Comparison of ENCODE assay signal across 13 cellular contexts in the genomic region with DNA sequence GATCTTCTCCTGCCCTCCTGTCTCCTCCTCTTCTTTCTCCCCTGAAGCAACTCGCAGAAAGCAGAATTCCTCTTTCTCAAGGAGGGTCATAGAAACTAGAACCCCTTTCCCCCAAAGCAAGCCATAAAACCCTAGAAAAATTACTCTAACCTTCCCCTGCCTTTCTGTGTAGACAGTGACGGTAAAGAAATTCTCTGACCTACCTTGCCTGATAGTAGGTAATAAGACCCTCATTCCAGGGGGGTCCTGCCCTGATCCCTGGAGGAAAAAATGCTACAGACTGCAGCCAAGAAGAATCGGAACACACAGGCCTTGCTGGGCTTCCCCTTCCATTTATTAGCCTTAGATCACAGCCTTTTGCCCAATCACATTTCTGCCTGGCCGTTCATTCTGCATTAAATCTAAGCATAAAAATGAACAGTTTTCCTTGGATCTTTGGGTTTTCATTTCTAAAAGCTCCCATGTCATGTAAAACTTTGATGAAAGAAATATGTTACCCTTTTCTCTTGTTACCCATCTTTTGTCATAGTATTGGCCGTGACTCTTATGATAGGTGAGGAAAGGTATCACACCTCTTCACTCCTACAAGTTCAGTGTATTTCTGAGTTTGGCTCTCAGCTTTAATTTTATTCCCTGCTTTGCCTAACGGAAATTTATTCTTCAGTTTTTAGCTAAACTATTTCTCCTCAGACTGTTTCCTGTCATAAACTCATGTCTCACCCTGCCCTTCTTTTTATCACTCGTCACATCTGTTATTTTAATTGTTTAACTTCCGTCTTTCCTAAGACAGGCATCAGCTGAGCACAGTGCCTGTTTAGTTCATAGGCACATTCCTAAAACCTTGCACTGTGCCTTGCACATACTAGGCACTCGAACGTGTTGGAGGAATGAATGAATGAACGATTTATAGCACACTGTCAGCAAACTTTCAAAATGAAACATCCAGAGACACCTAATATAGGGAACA. TPM values are rescaled to one million over a fixed set of nuclear protein-coding genes. Genes with fewer than 3 reads are reported as not detected.
A peak's percentile ranks its signal among the peaks of the same experiment; 100 is the strongest.
DNase-seq lines count a peak whose midpoint lies in the region; ATAC-seq and TF ChIP-seq lines count a peak whose summit lies in the region.
"Had no signal": no experiment of that assay in that cellular context is flagged by ENCODE, and none has a peak within 500 bp of the region (broad histone marks: within the 10 kb centered on the region; RNA-seq: fewer than 3 reads in every experiment).

No MANE protein-coding gene starts in this region.

- intact Hi-C loops in activated CD4-positive, alpha-beta T cell treated with anti-CD3 and anti-CD28 coated beads for 36 hours (cut with DNase I, micrococcal nuclease): loop anchor here (5.0 to 10.0 kb wide), 3 partner anchors 318 to 503 kb away; no protein-coding TSS in a partner anchor

- in situ Hi-C loops in GM13976 (cut with MboI; ENCODE audit: low sequenced_read_pairs, unreplicated experiment): loop anchor here (25.0 kb wide), 1 partner anchor 313 kb away; no protein-coding TSS in a partner anchor

- no peak for ATAC-seq in activated CD4-positive, alpha-beta T cell treated with anti-CD3 and anti-CD28 coated beads for 36 hours
- no peak for ATAC-seq in activated naive CD4-positive, alpha-beta T cell treated with anti-CD3 and anti-CD28 coated beads, Interleukin-2, amount 50 U/mL, for 72 hours
- ATAC-seq in GM23338: no peak

- H3K9me3 Mint-ChIP-seq in activated CD4-positive, alpha-beta T cell treated with anti-CD3 and anti-CD28 coated beads for 36 hours (ENCODE audit: low read depth): no peaks in the 10 kb centered on the region
- H3K9me3 Mint-ChIP-seq in activated naive CD4-positive, alpha-beta T cell treated with anti-CD3 and anti-CD28 coated beads, Interleukin-2, amount 50 U/mL, for 72 hours: no peaks in the 10 kb centered on the region
- H3K9me3 Mint-ChIP-seq in neural crest cell: no peaks in the 10 kb centered on the region
- no peaks in the 10 kb centered on the region; the same call in 2 of the 3 replicates for H3K9me3 Mint-ChIP-seq in GM23338

- no peaks in the 10 kb centered on the region for H3K4me1 ChIP-seq in GM23338 (ENCODE audit: insufficient read depth)

- no peaks in the 10 kb centered on the region for H3K36me3 ChIP-seq in GM23338 (ENCODE audit: insufficient read depth)

- H3K27me3 Mint-ChIP-seq in activated CD4-positive, alpha-beta T cell treated with anti-CD3 and anti-CD28 coated beads for 36 hours: no peaks in the 10 kb centered on the region
- H3K27me3 Mint-ChIP-seq in neural crest cell (ENCODE audit: low read depth): no peaks in the 10 kb centered on the region
- peaks cover 5% of the 10 kb centered on the region for H3K27me3 Mint-ChIP-seq in GM23338 (ENCODE audit: insufficient read depth, low read depth, poor library complexity)

- TF ChIP-seq CTCF in neural crest cell (conservative IDR thresholded peaks at IDR 0.05): no peak
- no peak for TF ChIP-seq CTCF in GM13976 (IDR thresholded peaks at IDR 0.05; ENCODE audit: borderline replicate concordance, control extremely low read depth, extremely low read depth, insufficient read depth, missing control alignments)
- TF ChIP-seq CTCF in GM23338 (conservative IDR thresholded peaks at IDR 0.05; ENCODE audit: low read depth in 2 of 2): no peak

- no peaks in the 10 kb centered on the region for H4K20me1 ChIP-seq in GM23338 (replicated peaks; ENCODE audit: insufficient read depth)

- no peak overlapping the region; the same call in 1 of the 2 replicates for H2AFZ ChIP-seq in GM23338

- H3K4me1 Mint-ChIP-seq in activated CD4-positive, alpha-beta T cell treated with anti-CD3 and anti-CD28 coated beads for 36 hours: peaks cover 42% of the 10 kb centered on the region
- peaks cover 47% of the 10 kb centered on the region for H3K4me1 Mint-ChIP-seq in neural crest cell
- peaks cover 4% of the 10 kb centered on the region; the same call in 2 of the 3 replicates for H3K4me1 Mint-ChIP-seq in GM23338

- no peaks in the 10 kb centered on the region for H3K9me2 ChIP-seq in GM23338 (ENCODE audit: insufficient read depth)

- H3K4me3 Mint-ChIP-seq in activated CD4-positive, alpha-beta T cell treated with anti-CD3 and anti-CD28 coated beads for 36 hours: peak overlapping the region; percentile 5
- no peak overlapping the region for H3K4me3 Mint-ChIP-seq in neural crest cell
- H3K4me3 Mint-ChIP-seq in GM23338: no peak overlapping the region

- no peaks in the 10 kb centered on the region for H3F3A ChIP-seq in GM23338 (replicated peaks; ENCODE audit: low read depth)

- CTCF ChIA-PET in activated CD4-positive, alpha-beta T cell treated with anti-CD3 and anti-CD28 coated beads for 36 hours (lab: Charles Lee): interaction anchor here (1.0 to 6.8 kb wide), 11 partner anchors 8 to 165 kb away, joined by 3 to 52 read pairs (median 4); no protein-coding TSS in a partner anchor

- no peak overlapping the region for H3K27ac ChIP-seq in GM23338 (ENCODE audit: low read depth)
- H3K27ac ChIP-seq: A549 had no signal

- H3K4me2 ChIP-seq in GM23338: no peak overlapping the region
- H3K4me2 ChIP-seq: A549 had no signal

- H3K79me2 ChIP-seq in GM23338 (replicated peaks; ENCODE audit: insufficient read depth): no peaks in the 10 kb centered on the region

- H3K27me3 ChIP-seq in GM23338 (ENCODE audit: insufficient read depth): no peaks in the 10 kb centered on the region

- H3K27ac Mint-ChIP-seq in activated CD4-positive, alpha-beta T cell treated with anti-CD3 and anti-CD28 coated beads for 36 hours: peak overlapping the region; percentile 76
- peak overlapping the region; percentile 84 to 90 for H3K27ac Mint-ChIP-seq in activated naive CD4-positive, alpha-beta T cell treated with anti-CD3 and anti-CD28 coated beads, Interleukin-2, amount 50 U/mL, for 72 hours
- H3K27ac Mint-ChIP-seq in neural crest cell (ENCODE audit: unreplicated experiment) (peak overlapping the region; percentile 17), GM23338 (no peak overlapping the region)

- POLR2A ChIA-PET in activated CD4-positive, alpha-beta T cell treated with anti-CD3 and anti-CD28 coated beads for 36 hours (lab: Charles Lee): no interaction called here

- H3K36me3 Mint-ChIP-seq in activated CD4-positive, alpha-beta T cell treated with anti-CD3 and anti-CD28 coated beads for 36 hours (ENCODE audit: low read depth): peaks cover 36% of the 10 kb centered on the region
- H3K36me3 Mint-ChIP-seq in activated naive CD4-positive, alpha-beta T cell treated with anti-CD3 and anti-CD28 coated beads, Interleukin-2, amount 50 U/mL, for 72 hours: peaks cover 10 to 20% of the 10 kb centered on the region in 2 donors
- H3K36me3 Mint-ChIP-seq in neural crest cell (ENCODE audit: low read depth) (no peaks in the 10 kb centered on the region), GM23338 (ENCODE audit: low read depth) (no peaks in the 10 kb centered on the region)

- H3K4me3 ChIP-seq in GM23338: no peak overlapping the region
- H3K4me3 ChIP-seq: A549 had no signal

- DNase-seq in activated CD4-positive, alpha-beta T cell treated with anti-CD3 and anti-CD28 coated beads for 36 hours: no peak
- DNase-seq in activated CD4-positive, alpha-beta T cell treated with anti-CD3 and anti-CD28 coated beads for 4 hours: no peak
- DNase-seq in KG1 (lab: John Stamatoyannopoulos, UW): peak; percentile 61
- no peak for DNase-seq in activated naive CD4-positive, alpha-beta T cell treated with anti-CD3 and anti-CD28 coated beads, Interleukin-2, amount 50 U/mL, for 72 hours (ENCODE audit: low spot score in 2 of 2)
- DNase-seq in neural crest cell (ENCODE audit: low read depth, low spot score): no peak
- DNase-seq in NCI-H1105 (lab: John Stamatoyannopoulos, UW): no peak
- no peak for DNase-seq in GM13976 (ENCODE audit: low spot score)
- DNase-seq in GM23338 (ENCODE audit: low spot score): no peak
- DNase-seq: IMR-90, small intestine, SW 1271 had no signal

TF ChIP-seq in GM23338, 12 proteins besides CTCF, POLR2A, EP300 and RAD21 (continues in another document):
- no peak for TF ChIP-seq EZH2phosphoT487 (IDR thresholded peaks at IDR 0.05; ENCODE audit: unreplicated experiment)

RNA-seq across cellular contexts. Expression of a gene that starts 20.4 kb away (rescaled TPM):
- total RNA-seq in activated CD4-positive, alpha-beta T cell treated with anti-CD3 and anti-CD28 coated beads for 36 hours: not detected
- total RNA-seq in activated naive CD4-positive, alpha-beta T cell treated with anti-CD3 and anti-CD28 coated beads, Interleukin-2, amount 50 U/mL, for 72 hours: not detected
- total RNA-seq in neural crest cell: 0.43 and 0.44 TPM in 2 replicates
- not detected in 2 replicates for total RNA-seq in GM23338 (2014; rRNA removed; shearing (Covaris generic))
- polyA plus RNA-seq in GM23338 (2016; fragmentation: Nextera tagmentation; extraction: Ambion mirVana): 0.47 and 0.73 TPM in 2 replicates
- total RNA-seq: IMR-90, NCI-H460 had no signal
- polyA plus RNA-seq: IMR-90, small intestine had no signal

RNA-seq across cellular contexts. Expression of a gene that starts 56.7 kb away (rescaled TPM):
- total RNA-seq in activated CD4-positive, alpha-beta T cell treated with anti-CD3 and anti-CD28 coated beads for 36 hours: 1,000 to 10,000 TPM; 1,060 to 1,089 TPM
- total RNA-seq in activated naive CD4-positive, alpha-beta T cell treated with anti-CD3 and anti-CD28 coated beads, Interleukin-2, amount 50 U/mL, for 72 hours: 1,000 to 10,000 TPM in 1 of 2 donors, 100 to 1,000 TPM in 1; 761 to 1,053 TPM
- 7.6 and 8.5 TPM in 2 replicates for total RNA-seq in neural crest cell
- 3.4 and 6.6 TPM in 2 replicates for total RNA-seq in GM23338 (2014; rRNA removed; shearing (Covaris generic))
- polyA plus RNA-seq in GM23338 (2016; fragmentation: Nextera tagmentation; extraction: Ambion mirVana): 1.9 and 2.7 TPM in 2 replicates
- total RNA-seq: IMR-90 had no signal
- polyA plus RNA-seq: IMR-90 had no signal

Comparison
In these comparisons a context has a peak if more than half of its experiments do, and no peak if none do; other contexts are left out.
1. RNA of a gene that starts 56.7 kb away (total RNA-seq): 1,060 to 1,089 TPM in activated CD4-positive, alpha-beta T cell treated with anti-CD3 and anti-CD28 coated beads for 36 hours and 761 to 1,053 TPM in activated naive CD4-positive, alpha-beta T cell treated with anti-CD3 and anti-CD28 coated beads, Interleukin-2, amount 50 U/mL, for 72 hours; 7.6 to 8.5 TPM in neural crest cell and 3.4 to 6.6 TPM in GM23338; every median in the first group is over 10 times any median in the second.